In the genomic region with DNA sequence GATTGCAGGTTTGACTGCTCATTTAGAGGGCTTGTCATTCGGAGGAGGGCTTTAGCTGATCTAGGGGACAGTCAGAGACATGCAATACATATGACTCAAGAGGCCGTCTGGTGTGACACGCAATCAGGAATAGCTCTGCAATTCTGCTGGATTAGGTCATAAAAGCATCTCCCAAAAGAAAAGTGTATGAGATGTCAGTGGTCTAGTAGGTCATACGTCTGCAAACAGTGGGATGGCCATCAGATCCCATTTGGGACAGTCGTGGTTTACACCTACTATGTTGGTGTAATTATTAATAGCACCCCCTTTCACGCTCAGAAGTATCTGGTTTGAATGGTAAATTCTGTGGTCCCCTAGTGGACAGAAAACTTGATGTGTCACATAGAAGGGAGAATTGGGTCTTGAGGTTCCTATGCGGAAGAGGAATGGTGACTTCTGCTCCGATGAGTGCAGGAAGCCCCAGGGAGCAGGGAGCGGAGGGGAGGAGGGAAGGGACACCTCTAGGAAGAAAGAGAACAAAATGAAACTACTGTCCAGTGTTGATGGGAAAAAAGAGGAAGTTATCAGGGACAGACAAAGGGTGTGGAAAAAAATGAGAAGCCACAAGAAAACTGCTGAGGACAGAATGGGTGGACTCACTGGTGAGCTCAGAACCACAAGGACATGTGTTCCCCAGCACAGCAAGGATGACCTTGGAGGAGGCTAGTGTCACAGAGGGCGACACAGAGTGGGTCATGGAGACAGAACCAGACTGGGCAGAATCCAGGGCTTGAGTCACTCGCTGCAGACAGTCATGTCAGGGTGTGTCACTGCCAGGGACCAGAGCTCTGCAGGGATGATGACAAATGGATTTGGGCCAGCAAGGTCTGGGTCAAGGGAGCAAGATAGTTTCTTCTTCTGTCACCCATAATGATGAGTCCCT, we compare ENCODE assay signal across 10 cellular contexts. TPM values are rescaled to one million over a fixed set of nuclear protein-coding genes. Genes with fewer than 3 reads are reported as not detected.
A peak's percentile ranks its signal among the peaks of the same experiment; 100 is the strongest.
DNase-seq lines count a peak whose midpoint lies in the region; ATAC-seq and TF ChIP-seq lines count a peak whose summit lies in the region.
"Had no signal": no experiment of that assay in that cellular context is flagged by ENCODE, and none has a peak within 500 bp of the region (broad histone marks: within the 10 kb centered on the region; RNA-seq: fewer than 3 reads in every experiment).

No MANE protein-coding gene starts in this region.

- POLR2A ChIA-PET in CD4-positive, alpha-beta memory T cell (lab: Charles Lee; ENCODE audit: partially characterized antibody): interaction anchor here (2.6 kb wide), 1 partner anchor 36 kb away, joined by 16 read pairs; no protein-coding TSS in a partner anchor

- peaks cover 40 to 78% (median 65%) of the 10 kb centered on the region in 4 donors for H3K4me1 Mint-ChIP-seq in CD4-positive, alpha-beta memory T cell
- H3K4me1 Mint-ChIP-seq in natural killer cell treated with Interleukin-12 subunit alpha and Interleukin-12 subunit beta and Interleukin-15 and Interleukin-18, amount 100 ng/mL, for 72 hours (ENCODE audit: low read depth in 2 of 2): peaks cover 87 to 95% of the 10 kb centered on the region in 2 donors

- peak; percentile 37 for ATAC-seq in GM19328 (IDR thresholded peaks at IDR 0.05; ENCODE audit: unreplicated experiment)
- peak; percentile 66 to 80 for ATAC-seq in natural killer cell treated with Interleukin-12 subunit alpha and Interleukin-12 subunit beta and Interleukin-15 and Interleukin-18, amount 100 ng/mL, for 72 hours

- no peaks in the 10 kb centered on the region for H3K36me3 ChIP-seq in CD4-positive, alpha-beta memory T cell (ENCODE audit: insufficient read depth, low read length)
- H3K36me3 ChIP-seq: thyroid gland had no signal

- H3K4me3 ChIP-seq in CD4-positive, alpha-beta memory T cell (ENCODE audit: low read length in 2 of 2): no peak overlapping the region
- H3K4me3 ChIP-seq in cardiac fibroblast (replicated peaks in 1 of 2; ENCODE audit: low read depth in 2 of 2, low read length in 2 of 2): no peak overlapping the region
- H3K4me3 ChIP-seq: thyroid gland had no signal

- H3K27ac ChIP-seq in CD4-positive, alpha-beta memory T cell (ENCODE audit: low read depth, low read length): no peak overlapping the region
- H3K27ac ChIP-seq: KMS-11, thyroid gland had no signal

- H3K36me3 Mint-ChIP-seq in CD4-positive, alpha-beta memory T cell: no peaks in the 10 kb centered on the region
- H3K36me3 Mint-ChIP-seq in natural killer cell treated with Interleukin-12 subunit alpha and Interleukin-12 subunit beta and Interleukin-15 and Interleukin-18, amount 100 ng/mL, for 72 hours: peaks cover 20% of the 10 kb centered on the region

- TF ChIP-seq CTCF in cardiac fibroblast (IDR thresholded peaks at IDR 0.05; ENCODE audit: low read depth, low read length): no peak

- CTCF ChIA-PET in CD4-positive, alpha-beta memory T cell (lab: Charles Lee; ENCODE audit: partially characterized antibody): interaction anchor here (0.6 to 1.4 kb wide), 6 partner anchors 13 to 80 kb away, joined by 3 to 5 read pairs (median 3); no protein-coding TSS in a partner anchor

- peak overlapping the region in 3 of 8 donors; percentile 3 to 43 (median 19) for H3K4me3 Mint-ChIP-seq in CD4-positive, alpha-beta memory T cell
- peak overlapping the region; percentile 80 for H3K4me3 Mint-ChIP-seq in natural killer cell treated with Interleukin-12 subunit alpha and Interleukin-12 subunit beta and Interleukin-15 and Interleukin-18, amount 100 ng/mL, for 72 hours

- H3K4me1 ChIP-seq in CD4-positive, alpha-beta memory T cell (ENCODE audit: insufficient read depth, low read length): peaks cover 61% of the 10 kb centered on the region

- intact Hi-C loops in CD4-positive, alpha-beta memory T cell (cut with micrococcal nuclease): loop anchor here (5.0 kb wide), 2 partner anchors 33 to 37 kb away; no protein-coding TSS in a partner anchor

- H3K9me3 Mint-ChIP-seq in CD4-positive, alpha-beta memory T cell: no peaks in the 10 kb centered on the region
- peaks cover 7% of the 10 kb centered on the region for H3K9me3 Mint-ChIP-seq in natural killer cell treated with Interleukin-12 subunit alpha and Interleukin-12 subunit beta and Interleukin-15 and Interleukin-18, amount 100 ng/mL, for 72 hours

- peak overlapping the region in 5 of 7 donors; percentile 1 to 63 (median 29) for H3K27ac Mint-ChIP-seq in CD4-positive, alpha-beta memory T cell
- peak overlapping the region; percentile 89 to 97 for H3K27ac Mint-ChIP-seq in natural killer cell treated with Interleukin-12 subunit alpha and Interleukin-12 subunit beta and Interleukin-15 and Interleukin-18, amount 100 ng/mL, for 72 hours

- H3K9me3 ChIP-seq in CD4-positive, alpha-beta memory T cell (ENCODE audit: control insufficient read depth in 1 of 2, low read length in 2 of 2): no peaks in the 10 kb centered on the region
- H3K9me3 ChIP-seq: thyroid gland had no signal

- no peaks in the 10 kb centered on the region for H3K27me3 ChIP-seq in CD4-positive, alpha-beta memory T cell (ENCODE audit: insufficient read depth, low read length)
- H3K27me3 ChIP-seq: thyroid gland had no signal

- no peaks in the 10 kb centered on the region for H3K27me3 Mint-ChIP-seq in CD4-positive, alpha-beta memory T cell
- H3K27me3 Mint-ChIP-seq in natural killer cell treated with Interleukin-12 subunit alpha and Interleukin-12 subunit beta and Interleukin-15 and Interleukin-18, amount 100 ng/mL, for 72 hours: no peaks in the 10 kb centered on the region

- no peak for DNase-seq in CD4-positive, alpha-beta memory T cell
- DNase-seq in KG1 (lab: John Stamatoyannopoulos, UW): peak; percentile 54
- DNase-seq in cardiac fibroblast (ENCODE audit: low read depth in 2 of 2): peak; percentile 24 to 87
- peak; percentile 74 for DNase-seq in natural killer cell treated with Interleukin-12 subunit alpha and Interleukin-12 subunit beta and Interleukin-15 and Interleukin-18, amount 100 ng/mL, for 72 hours (ENCODE audit: low spot score)
- no peak for DNase-seq in cerebellar cortex (ENCODE audit: low spot score)
- DNase-seq in stimulated activated CD4-positive, alpha-beta T cell treated with anti-CD3 and anti-CD28 coated beads, Interleukin-4, amount 100 ng/mL, for 1 hour: no peak
- DNase-seq in stimulated activated CD4-positive, alpha-beta T cell treated with anti-CD3 and anti-CD28 coated beads, Interleukin-4, amount 100 ng/mL, for 4 hours: no peak

RNA-seq across cellular contexts. Expression of gene MAP3K8, which starts 59.9 kb away (rescaled TPM):
- total RNA-seq in CD4-positive, alpha-beta memory T cell: 1 to 10 TPM; 5.5 to 6.5 TPM
- polyA plus RNA-seq in CD4-positive, alpha-beta memory T cell: 1 to 10 TPM; 2.7 to 5.9 TPM
- total RNA-seq in natural killer cell treated with Interleukin-12 subunit alpha and Interleukin-12 subunit beta and Interleukin-15 and Interleukin-18, amount 100 ng/mL, for 72 hours: 100 to 1,000 TPM; 239 to 355 TPM

Comparison
In these comparisons a context has a peak if more than half of its experiments do, and no peak if none do; other contexts are left out.
1. DNase-seq: peak in KG1 (single experiment), cardiac fibroblast (2 of 2) and natural killer cell treated with Interleukin-12 subunit alpha and Interleukin-12 subunit beta and Interleukin-15 and Interleukin-18, amount 100 ng/mL, for 72 hours (single experiment); none in CD4-positive, alpha-beta memory T cell (0 of 5), cerebellar cortex (single experiment), stimulated activated CD4-positive, alpha-beta T cell treated with anti-CD3 and anti-CD28 coated beads, Interleukin-4, amount 100 ng/mL, for 1 hour (single experiment) and stimulated activated CD4-positive, alpha-beta T cell treated with anti-CD3 and anti-CD28 coated beads, Interleukin-4, amount 100 ng/mL, for 4 hours (0 of 2).
2. RNA of gene MAP3K8, which starts 59.9 kb away (total RNA-seq): 239 to 355 TPM in natural killer cell treated with Interleukin-12 subunit alpha and Interleukin-12 subunit beta and Interleukin-15 and Interleukin-18, amount 100 ng/mL, for 72 hours; 5.5 to 6.5 TPM in CD4-positive, alpha-beta memory T cell; every median in the first group is over 10 times any median in the second.